Comparison of ENCODE assay signal across 1 cellular context in genomic region chr1:171781167-171781875, GRCh38.
TF ChIP-seq lines count a peak whose summit lies in the region.

Gene METTL13, plus strand, starts transcription at chr1:171781660. Its CDS starts 308 bp downstream, at chr1:171781968.

TF ChIP-seq in K562, 482 proteins besides CTCF, POLR2A, EP300 and RAD21 (continued from another document):
- no peak for TF ChIP-seq BRF1 (IDR thresholded peaks at IDR 0.05; ENCODE audit: borderline replicate concordance, extremely low read depth, insufficient read length)
- peak; percentile 49 for TF ChIP-seq FIP1L1 (IDR thresholded peaks at IDR 0.05; ENCODE audit: low read depth, low read length, poor library complexity, severe bottlenecking)
- no peak for TF ChIP-seq ZBTB5 (IDR thresholded peaks at IDR 0.05)
TF ChIP-seq in K562: peak in this region for 175.
